19 cellular contexts compared by ENCODE assay signal in genomic region chr14:72070458-72070857, GRCh38.
DNase-seq lines count a peak whose midpoint lies in the region; ATAC-seq, FAIRE-seq and TF ChIP-seq lines count a peak whose summit lies in the region.
"Had no signal": no experiment of that assay in that cellular context is flagged by ENCODE, and none has a peak within 500 bp of the region (broad histone marks: within the 10 kb centered on the region; RNA-seq: fewer than 3 reads in every experiment).

No MANE protein-coding gene starts in this region.

- H3K4me2 ChIP-seq in GM12878 (ENCODE audit: control insufficient read depth, insufficient read depth) (no peak overlapping the region), trophoblast cell (ENCODE audit: low read length) (no peak overlapping the region), osteoblast (ENCODE audit: insufficient read depth, low read length) (no peak overlapping the region)
- H3K4me2 ChIP-seq: GM23338 had no signal

- in situ Hi-C loops in GM12878 (cut with MboI) = no loop called here

- intact Hi-C loops in GM12878 (cut with micrococcal nuclease; ENCODE audit: unreplicated experiment) = no loop called here

- H2BK12ac ChIP-seq in trophoblast cell (ENCODE audit: low read length) = peak overlapping the region; percentile 30

- TF ChIP-seq POLR2A in GM12878 (IDR thresholded peaks at IDR 0.05; ENCODE audit: low read depth, low read length) = no peak

- no peak overlapping the region for H3K27ac Mint-ChIP-seq in mesothelial cell of epicardium
- H3K27ac Mint-ChIP-seq: CD4-positive, CD25-positive, alpha-beta regulatory T cell; CD8-positive, alpha-beta T cell; GM23338; HFFc6 had no signal

- RAD21 ChIA-PET in GM12878 (lab: Charles Lee; ENCODE audit: unreplicated experiment) = interaction anchor here (0.7 to 1.3 kb wide), 4 partner anchors 19 to 220 kb away, joined by 3 to 4 read pairs (median 3); no protein-coding TSS in a partner anchor

- no peaks in the 10 kb centered on the region for H4K20me1 ChIP-seq in GM12878 (ENCODE audit: control insufficient read depth, insufficient read depth)
- no peaks in the 10 kb centered on the region for H4K20me1 ChIP-seq in osteoblast (ENCODE audit: insufficient read depth, low read length)

- TF ChIP-seq CTCF in GM12878 (IDR thresholded peaks at IDR 0.05 in 2 of 3, conservative IDR thresholded peaks at IDR 0.05 in 1 of 3; ENCODE audit: control insufficient read depth in 2 of 3, extremely low read depth in 1 of 3, insufficient read depth in 1 of 3, low read depth in 3 of 3, low read length in 3 of 3) (no peak), mesothelial cell of epicardium (IDR thresholded peaks at IDR 0.05; ENCODE audit: unreplicated experiment) (no peak), osteoblast (IDR thresholded peaks at IDR 0.05; ENCODE audit: extremely low read depth, low read depth, low read length) (no peak)

- H3K4ac ChIP-seq in trophoblast cell (ENCODE audit: low read depth, low read length) = no peak overlapping the region

- no TSS peak for BruUV-seq in GM12878 (replicated peaks; lab: Mats Ljungman, UMichigan)

- no peak overlapping the region for H3K4me3 ChIP-seq in GM12878
- no peak overlapping the region for H3K4me3 ChIP-seq in trophoblast cell (ENCODE audit: low read depth, low read length)
- H3K4me3 ChIP-seq in osteoblast (ENCODE audit: insufficient read depth, low read length) = no peak overlapping the region
- H3K4me3 ChIP-seq: GM23338, HAP-1 had no signal

- no peaks in the 10 kb centered on the region for H3K9me3 Mint-ChIP-seq in mesothelial cell of epicardium
- H3K9me3 Mint-ChIP-seq: CD8-positive, alpha-beta T cell; GM23338; HFFc6 had no signal

- no peak for TF ChIP-seq EP300 in GM12878 (IDR thresholded peaks at IDR 0.05; ENCODE audit: borderline replicate concordance in 1 of 2, control insufficient read depth in 1 of 2, low read depth in 2 of 2, low read length in 2 of 2)

- H3K36me3 Mint-ChIP-seq in mesothelial cell of epicardium = no peaks in the 10 kb centered on the region
- H3K36me3 Mint-ChIP-seq: CD4-positive, CD25-positive, alpha-beta regulatory T cell; CD8-positive, alpha-beta T cell had no signal

- no peak overlapping the region for H4K12ac ChIP-seq in trophoblast cell (ENCODE audit: low read depth, low read length)

- H3K79me1 ChIP-seq in trophoblast cell (ENCODE audit: low read length) = peaks cover 2% of the 10 kb centered on the region

- ATAC-seq in GM12878 (peak; percentile 55), GM19035 (IDR thresholded peaks at IDR 0.05; ENCODE audit: unreplicated experiment) (no peak)
- ATAC-seq: CD8-positive, alpha-beta T cell; GM23338 had no signal

- H2BK120ac ChIP-seq in trophoblast cell (ENCODE audit: insufficient read depth, low read length, poor library complexity) = no peak overlapping the region

- no peak overlapping the region for H4K91ac ChIP-seq in trophoblast cell (ENCODE audit: low read depth, low read length)

- H3K14ac ChIP-seq in trophoblast cell (ENCODE audit: low read length) = no peak overlapping the region

- H3K36me3 ChIP-seq in GM12878 (ENCODE audit: control insufficient read depth in 2 of 2, insufficient read depth in 2 of 2, low read length in 1 of 2) = no peaks in the 10 kb centered on the region
- H3K36me3 ChIP-seq in trophoblast cell (ENCODE audit: control insufficient read depth in 1 of 2, insufficient read depth in 2 of 2, low read length in 2 of 2) = no peaks in the 10 kb centered on the region
- H3K36me3 ChIP-seq in osteoblast (ENCODE audit: insufficient read depth, low read length) = no peaks in the 10 kb centered on the region
- H3K36me3 ChIP-seq: HAP-1 had no signal

- POLR2A ChIA-PET in GM12878 (lab: Charles Lee) = interaction anchor here (0.6 to 1.6 kb wide), 5 partner anchors 9 to 86 kb away, joined by 3 to 5 read pairs (median 3); no protein-coding TSS in a partner anchor

- H2AFZ ChIP-seq in GM12878 (ENCODE audit: control insufficient read depth, low read depth, low read length) = no peak overlapping the region
- H2AFZ ChIP-seq in trophoblast cell (ENCODE audit: insufficient read depth, low read length, poor library complexity) = no peak overlapping the region
- no peak overlapping the region for H2AFZ ChIP-seq in osteoblast (ENCODE audit: low read length)
- H2AFZ ChIP-seq: GM23338 had no signal

- no peaks in the 10 kb centered on the region for H3K27me3 Mint-ChIP-seq in mesothelial cell of epicardium (ENCODE audit: low read depth)

- H3K9ac ChIP-seq in GM12878 (ENCODE audit: control insufficient read depth, insufficient read depth, low read length) (no peak overlapping the region), trophoblast cell (ENCODE audit: low read length) (no peak overlapping the region)

- no peak for TF ChIP-seq RAD21 in GM12878 (IDR thresholded peaks at IDR 0.05; ENCODE audit: insufficient read depth, low read depth, low read length)

- WGBS in GM12878 (ENCODE audit: insufficient coverage, insufficient replicate concordance, low lambda C conversion rate, missing lambda C conversion rate) = 69% methylated on average over 1 of the region's 1 CpG
- no CpG with 5 or more reads among the region's 1 CpG for WGBS in trophoblast cell (ENCODE audit: extremely low coverage, insufficient coverage, insufficient read length)

- H3K4me1 ChIP-seq in GM12878 (ENCODE audit: control insufficient read depth, insufficient read depth, low read length) = no peaks in the 10 kb centered on the region
- peaks cover 0 to 4% of the 10 kb centered on the region in 2 experiments for H3K4me1 ChIP-seq in trophoblast cell (ENCODE audit: control insufficient read depth in 1 of 2, insufficient read depth in 2 of 2, low read length in 2 of 2)
- H3K4me1 ChIP-seq in osteoblast (ENCODE audit: insufficient read depth, low read length) = no peaks in the 10 kb centered on the region
- H3K4me1 ChIP-seq: Caco-2, HAP-1 had no signal

- H3K23ac ChIP-seq in trophoblast cell (ENCODE audit: low read length) = no peak overlapping the region

- SMC1A ChIA-PET in GM12878 (lab: Charles Lee; ENCODE audit: uncharacterized antibody, unreplicated experiment) = interaction anchor here (0.6 to 2.0 kb wide), 11 partner anchors 10 to 47 kb away, joined by 3 to 12 read pairs (median 5); no protein-coding TSS in a partner anchor

- FAIRE-seq in GM12878 (lab: Jason Lieb, UNC) = no peak
- FAIRE-seq: G401.6, GM18507, GM19239, H54 had no signal

- no peak overlapping the region for H3K27ac ChIP-seq in GM12878 (ENCODE audit: control insufficient read depth, insufficient read depth)
- H3K27ac ChIP-seq in trophoblast cell (ENCODE audit: low read depth, low read length) = no peak overlapping the region
- H3K27ac ChIP-seq in osteoblast (ENCODE audit: low read depth, low read length) = no peak overlapping the region

- H4K8ac ChIP-seq in trophoblast cell (ENCODE audit: low read depth, low read length) = no peak overlapping the region

- no peaks in the 10 kb centered on the region for H3K27me3 ChIP-seq in GM12878 (replicated peaks in 1 of 2; ENCODE audit: control insufficient read depth in 2 of 2, insufficient read depth in 2 of 2, low read length in 1 of 2)
- H3K27me3 ChIP-seq in trophoblast cell (ENCODE audit: insufficient read depth, low read length) = no peaks in the 10 kb centered on the region
- no peaks in the 10 kb centered on the region for H3K27me3 ChIP-seq in osteoblast (ENCODE audit: insufficient read depth, low read length)

- H2AK5ac ChIP-seq in trophoblast cell (ENCODE audit: low read length) = peak overlapping the region; percentile 46

- DNase-seq in GM12878 (ENCODE audit: low read depth, low spot score) (no peak), islet precursor cell (peak; percentile 58), trophoblast cell (no peak), mesothelial cell of epicardium (ENCODE audit: low spot score in 2 of 2, unreplicated experiment in 2 of 2) (no peak), osteoblast (ENCODE audit: insufficient read length, low spot score, missing footprints) (no peak)
- DNase-seq: C1 segment of cervical spinal cord; Caco-2; CD4-positive, CD25-positive, alpha-beta regulatory T cell; CD8-positive, alpha-beta T cell; DMS153; DND-41; HFFc6 had no signal

- no peaks in the 10 kb centered on the region for H3K4me1 Mint-ChIP-seq in mesothelial cell of epicardium
- H3K4me1 Mint-ChIP-seq: CD4-positive, CD25-positive, alpha-beta regulatory T cell had no signal

- no peaks in the 10 kb centered on the region for H3K79me2 ChIP-seq in GM12878 (ENCODE audit: control insufficient read depth, insufficient read depth, low read length)
- H3K79me2 ChIP-seq in trophoblast cell (ENCODE audit: control insufficient read depth, insufficient read depth, low read length, poor library complexity) = no peaks in the 10 kb centered on the region
- H3K79me2 ChIP-seq in osteoblast (ENCODE audit: insufficient read depth, low read length) = no peaks in the 10 kb centered on the region

- no peak overlapping the region for H3K4me3 Mint-ChIP-seq in mesothelial cell of epicardium
- H3K4me3 Mint-ChIP-seq: CD4-positive, CD25-positive, alpha-beta regulatory T cell; CD8-positive, alpha-beta T cell; GM23338; HFFc6 had no signal

- no peaks in the 10 kb centered on the region for H3K9me3 ChIP-seq in GM12878 (replicated peaks; ENCODE audit: control insufficient read depth, insufficient read depth, low read length)
- no peaks in the 10 kb centered on the region for H3K9me3 ChIP-seq in trophoblast cell (ENCODE audit: insufficient read depth, low read depth, low read length)
- no peaks in the 10 kb centered on the region for H3K9me3 ChIP-seq in osteoblast (ENCODE audit: low read depth, low read length)
- H3K9me3 ChIP-seq: Caco-2, HAP-1 had no signal

- CTCF ChIA-PET in GM12878 (lab: Yijun Ruan, JAX) = no interaction called here

- peak overlapping the region; percentile 18 for H3K18ac ChIP-seq in trophoblast cell (ENCODE audit: low read length)

- no peak overlapping the region for H2BK5ac ChIP-seq in trophoblast cell (ENCODE audit: low read depth, low read length, poor library complexity)

TF ChIP-seq in GM12878, 131 proteins besides CTCF, POLR2A, EP300 and RAD21 (continues in another document):
- TF ChIP-seq FOS (IDR thresholded peaks at IDR 0.05; ENCODE audit: borderline replicate concordance, extremely low read depth, insufficient read length) (no peak), WRNIP1 (IDR thresholded peaks at IDR 0.05; ENCODE audit: borderline replicate concordance, low read depth, low read length) (no peak), NR2C1 (IDR thresholded peaks at IDR 0.05) (no peak), KDM1A (IDR thresholded peaks at IDR 0.05; ENCODE audit: borderline replicate concordance) (no peak), ZNF207 (IDR thresholded peaks at IDR 0.05; ENCODE audit: borderline replicate concordance) (no peak), KAT2A (conservative IDR thresholded peaks at IDR 0.05; ENCODE audit: control insufficient read depth, low read depth, low read length) (no peak), BMI1 (IDR thresholded peaks at IDR 0.05; ENCODE audit: borderline replicate concordance) (no peak), ZNF384 (IDR thresholded peaks at IDR 0.05; ENCODE audit: borderline replicate concordance, low read depth, low read length) (no peak), DPF2 (IDR thresholded peaks at IDR 0.05) (no peak), EGR1 (IDR thresholded peaks at IDR 0.05; ENCODE audit: borderline replicate concordance in 1 of 2, low read depth in 2 of 2, low read length in 2 of 2) (no peak), RCOR1 (conservative IDR thresholded peaks at IDR 0.05; ENCODE audit: low read depth, low read length) (no peak), SMC3 (IDR thresholded peaks at IDR 0.05; ENCODE audit: borderline replicate concordance, low read length) (no peak)
